Comparison of ENCODE assay signal across 10 cellular contexts in the genomic region with DNA sequence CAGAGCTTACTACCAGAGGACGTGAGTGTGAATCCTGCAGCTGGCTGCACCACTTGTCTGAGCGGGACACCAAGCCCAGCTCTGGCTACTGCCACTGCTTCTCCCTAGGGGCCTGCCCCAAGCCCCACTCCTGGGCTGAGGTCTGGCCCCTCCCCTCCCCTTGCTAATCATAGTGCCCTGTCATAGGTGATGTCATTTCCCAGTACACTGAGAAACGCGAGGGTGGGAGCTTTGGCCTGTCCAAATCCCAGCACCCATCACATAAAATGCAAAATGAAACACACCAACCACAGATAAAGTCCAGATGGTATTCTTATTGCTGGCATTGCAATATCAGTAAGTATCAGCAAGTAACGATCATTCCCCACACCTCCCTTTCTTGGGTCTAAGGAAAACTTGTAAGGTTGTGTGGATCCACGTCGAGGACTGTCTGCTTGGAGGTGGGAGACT.
DNase-seq lines count a peak whose midpoint lies in the region; ATAC-seq, FAIRE-seq and TF ChIP-seq lines count a peak whose summit lies in the region.
"Had no signal": no experiment of that assay in that cellular context is flagged by ENCODE, and none has a peak within 500 bp of the region (broad histone marks: within the 10 kb centered on the region; RNA-seq: fewer than 3 reads in every experiment).

No MANE protein-coding gene starts in this region.

- CTCF ChIA-PET in HEK293 (lab: Yijun Ruan, JAX), result interaction anchor here (0.5 to 1.5 kb wide), 5 partner anchors 8 to 552 kb away, joined by 3 read pairs; no protein-coding TSS in a partner anchor

- H3K4me1 Mint-ChIP-seq in brain, result peaks cover 53% of the 10 kb centered on the region

- H3K9me3 Mint-ChIP-seq in brain, result peaks cover 0 to 5% (median 0%) of the 10 kb centered on the region in 5 experiments

- H3K27ac Mint-ChIP-seq in brain, result peak overlapping the region; percentile 28 to 94 (median 70)

- no peak overlapping the region for H3K4me3 Mint-ChIP-seq in brain

- H3K27ac ChIP-seq in HEK293 (ENCODE audit: extremely low read depth, low read depth, low read length) (no peak overlapping the region), pancreas (peak overlapping the region in 2 of 4 donors; percentile 10 to 23)
- H3K27ac ChIP-seq: SK-N-MC had no signal

- POLR2A ChIA-PET in HEK293 (lab: Yijun Ruan, JAX), result interaction anchor here (0.7 to 1.9 kb wide), 2 partner anchors 39 to 206 kb away, joined by 3 to 4 read pairs; no protein-coding TSS in a partner anchor

- no peaks in the 10 kb centered on the region for H3K36me3 Mint-ChIP-seq in brain

- H3K36me3 ChIP-seq in HEK293 (ENCODE audit: control insufficient read depth in 2 of 2, insufficient read depth in 1 of 2, low read length in 2 of 2) (no peaks in the 10 kb centered on the region), pancreas (no peaks in the 10 kb centered on the region)

- H3K4me3 ChIP-seq in HEK293 (ENCODE audit: low read depth, low read length) (no peak overlapping the region), pancreas (no peak overlapping the region)
- H3K4me3 ChIP-seq: SK-N-MC had no signal

- no peaks in the 10 kb centered on the region for H3K27me3 ChIP-seq in pancreas

- DNase-seq in pancreas (no peak), GDM1 (lab: John Stamatoyannopoulos, UW) (no peak)
- DNase-seq: stimulated activated CD4-positive, alpha-beta T cell treated with anti-CD3 and anti-CD28 coated beads, Interleukin-2, amount 100 ng/mL, for 48 hours had no signal

- ATAC-seq in GM18498 (IDR thresholded peaks at IDR 0.05; ENCODE audit: unreplicated experiment), result peak; percentile 48
- ATAC-seq in pancreas, result peak in 3 of 4 donors; percentile 34 to 49 (median 46)
- no peak for ATAC-seq in GM21528 (IDR thresholded peaks at IDR 0.05; ENCODE audit: low FRiP score, unreplicated experiment)
- no peak for ATAC-seq in HG02973 (IDR thresholded peaks at IDR 0.05; ENCODE audit: unreplicated experiment)
- no peak for ATAC-seq in HG03039 (IDR thresholded peaks at IDR 0.05; ENCODE audit: unreplicated experiment)

- no peak for FAIRE-seq in pancreas (lab: Jason Lieb, UNC)

- intact Hi-C loops in pancreas (cut with DNase I), result loop anchor here in 1 of 3 donors (10.0 kb wide), 1 partner anchor 46 kb away; no protein-coding TSS in a partner anchor

- no peaks in the 10 kb centered on the region for H3K4me1 ChIP-seq in HEK293 (ENCODE audit: control insufficient read depth, insufficient read depth, low read length)
- H3K4me1 ChIP-seq in pancreas, result no peaks in the 10 kb centered on the region

- peaks cover 6% of the 10 kb centered on the region for H3K27me3 Mint-ChIP-seq in brain

- WGBS in pancreas, 2 donors, result 69 to 78% methylated on average over 7 of the region's 7 CpGs

- TF ChIP-seq CTCF in HEK293 (tag by site-specific recombination; IDR thresholded peaks at IDR 0.05) (no peak), brain (conservative IDR thresholded peaks at IDR 0.05) (no peak), pancreas (IDR thresholded peaks at IDR 0.05) (no peak)

- H3K9me3 ChIP-seq in HEK293 (ENCODE audit: control insufficient read depth, insufficient read depth, low read depth, low read length) (no peaks in the 10 kb centered on the region), pancreas (no peaks in the 10 kb centered on the region)

TF ChIP-seq in HEK293, 187 proteins besides CTCF, POLR2A, EP300 and RAD21 (continues in another document):
- TF ChIP-seq ZNF335 (tag by site-specific recombination; conservative IDR thresholded peaks at IDR 0.05) (peak; percentile 37; the same call in 1 of the 2 replicates), KLF10 (tag by site-specific recombination; IDR thresholded peaks at IDR 0.05) (no peak), ZNF114 (tag by site-specific recombination; IDR thresholded peaks at IDR 0.05) (no peak), ZNF10 (tag by site-specific recombination; IDR thresholded peaks at IDR 0.05) (peak; percentile 58; the same call in 1 of the 2 replicates), ZNF747 (tag by site-specific recombination; IDR thresholded peaks at IDR 0.05) (no peak), ZNF549 (tag by site-specific recombination; IDR thresholded peaks at IDR 0.05) (no peak), ZNF600 (tag by site-specific recombination; IDR thresholded peaks at IDR 0.05) (no peak), ZNF2 (tag by site-specific recombination; IDR thresholded peaks at IDR 0.05) (no peak), ZNF621 (tag by site-specific recombination; IDR thresholded peaks at IDR 0.05) (no peak), ZNF112 (tag by site-specific recombination; IDR thresholded peaks at IDR 0.05) (no peak), ZNF248 (tag by site-specific recombination; IDR thresholded peaks at IDR 0.05) (no peak), ZFP37 (tag by site-specific recombination; IDR thresholded peaks at IDR 0.05) (no peak), TRIM28 (IDR thresholded peaks at IDR 0.05; ENCODE audit: borderline replicate concordance, low read length) (no peak), ZNF473 (tag by site-specific recombination; IDR thresholded peaks at IDR 0.05) (no peak), ZNF16 (tag by site-specific recombination; IDR thresholded peaks at IDR 0.05; ENCODE audit: low read depth) (no peak), ZNF664 (tag by site-specific recombination; IDR thresholded peaks at IDR 0.05) (no peak), ZNF596 (tag by site-specific recombination; IDR thresholded peaks at IDR 0.05) (no peak), ZNF302 (tag by site-specific recombination; IDR thresholded peaks at IDR 0.05; ENCODE audit: low read depth) (no peak), ZNF677 (tag by site-specific recombination; IDR thresholded peaks at IDR 0.05) (no peak)
- TF ChIP-seq, protein P1, sequence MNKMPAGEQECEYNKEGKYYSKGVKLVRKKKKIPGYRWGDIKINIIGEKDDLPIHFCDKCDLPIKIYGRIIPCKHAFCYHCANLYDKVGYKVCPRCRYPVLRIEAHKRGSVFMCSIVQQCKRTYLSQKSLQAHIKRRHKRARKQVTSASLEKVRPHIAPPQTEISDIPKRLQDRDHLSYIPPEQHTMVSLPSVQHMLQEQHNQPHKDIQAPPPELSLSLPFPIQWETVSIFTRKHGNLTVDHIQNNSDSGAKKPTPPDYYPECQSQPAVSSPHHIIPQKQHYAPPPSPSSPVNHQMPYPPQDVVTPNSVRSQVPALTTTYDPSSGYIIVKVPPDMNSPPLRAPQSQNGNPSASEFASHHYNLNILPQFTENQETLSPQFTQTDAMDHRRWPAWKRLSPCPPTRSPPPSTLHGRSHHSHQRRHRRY (tag by site-specific recombination; IDR thresholded peaks at IDR 0.05), result no peak
- TF ChIP-seq, protein P2, sequence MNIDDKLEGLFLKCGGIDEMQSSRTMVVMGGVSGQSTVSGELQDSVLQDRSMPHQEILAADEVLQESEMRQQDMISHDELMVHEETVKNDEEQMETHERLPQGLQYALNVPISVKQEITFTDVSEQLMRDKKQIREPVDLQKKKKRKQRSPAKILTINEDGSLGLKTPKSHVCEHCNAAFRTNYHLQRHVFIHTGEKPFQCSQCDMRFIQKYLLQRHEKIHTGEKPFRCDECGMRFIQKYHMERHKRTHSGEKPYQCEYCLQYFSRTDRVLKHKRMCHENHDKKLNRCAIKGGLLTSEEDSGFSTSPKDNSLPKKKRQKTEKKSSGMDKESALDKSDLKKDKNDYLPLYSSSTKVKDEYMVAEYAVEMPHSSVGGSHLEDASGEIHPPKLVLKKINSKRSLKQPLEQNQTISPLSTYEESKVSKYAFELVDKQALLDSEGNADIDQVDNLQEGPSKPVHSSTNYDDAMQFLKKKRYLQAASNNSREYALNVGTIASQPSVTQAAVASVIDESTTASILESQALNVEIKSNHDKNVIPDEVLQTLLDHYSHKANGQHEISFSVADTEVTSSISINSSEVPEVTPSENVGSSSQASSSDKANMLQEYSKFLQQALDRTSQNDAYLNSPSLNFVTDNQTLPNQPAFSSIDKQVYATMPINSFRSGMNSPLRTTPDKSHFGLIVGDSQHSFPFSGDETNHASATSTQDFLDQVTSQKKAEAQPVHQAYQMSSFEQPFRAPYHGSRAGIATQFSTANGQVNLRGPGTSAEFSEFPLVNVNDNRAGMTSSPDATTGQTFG (tag by site-specific recombination; IDR thresholded peaks at IDR 0.05; ENCODE audit: borderline replicate concordance), result no peak
- TF ChIP-seq, protein P3, sequence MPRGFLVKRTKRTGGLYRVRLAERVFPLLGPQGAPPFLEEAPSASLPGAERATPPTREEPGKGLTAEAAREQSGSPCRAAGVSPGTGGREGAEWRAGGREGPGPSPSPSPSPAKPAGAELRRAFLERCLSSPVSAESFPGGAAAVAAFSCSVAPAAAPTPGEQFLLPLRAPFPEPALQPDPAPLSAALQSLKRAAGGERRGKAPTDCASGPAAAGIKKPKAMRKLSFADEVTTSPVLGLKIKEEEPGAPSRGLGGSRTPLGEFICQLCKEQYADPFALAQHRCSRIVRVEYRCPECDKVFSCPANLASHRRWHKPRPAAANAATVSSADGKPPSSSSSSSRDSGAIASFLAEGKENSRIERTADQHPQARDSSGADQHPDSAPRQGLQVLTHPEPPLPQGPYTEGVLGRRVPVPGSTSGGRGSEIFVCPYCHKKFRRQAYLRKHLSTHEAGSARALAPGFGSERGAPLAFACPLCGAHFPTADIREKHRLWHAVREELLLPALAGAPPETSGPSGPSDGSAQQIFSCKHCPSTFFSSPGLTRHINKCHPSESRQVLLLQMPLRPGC (tag by site-specific recombination; IDR thresholded peaks at IDR 0.05), result no peak
- TF ChIP-seq, protein P4, sequence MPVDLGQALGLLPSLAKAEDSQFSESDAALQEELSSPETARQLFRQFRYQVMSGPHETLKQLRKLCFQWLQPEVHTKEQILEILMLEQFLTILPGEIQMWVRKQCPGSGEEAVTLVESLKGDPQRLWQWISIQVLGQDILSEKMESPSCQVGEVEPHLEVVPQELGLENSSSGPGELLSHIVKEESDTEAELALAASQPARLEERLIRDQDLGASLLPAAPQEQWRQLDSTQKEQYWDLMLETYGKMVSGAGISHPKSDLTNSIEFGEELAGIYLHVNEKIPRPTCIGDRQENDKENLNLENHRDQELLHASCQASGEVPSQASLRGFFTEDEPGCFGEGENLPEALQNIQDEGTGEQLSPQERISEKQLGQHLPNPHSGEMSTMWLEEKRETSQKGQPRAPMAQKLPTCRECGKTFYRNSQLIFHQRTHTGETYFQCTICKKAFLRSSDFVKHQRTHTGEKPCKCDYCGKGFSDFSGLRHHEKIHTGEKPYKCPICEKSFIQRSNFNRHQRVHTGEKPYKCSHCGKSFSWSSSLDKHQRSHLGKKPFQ (tag by site-specific recombination; IDR thresholded peaks at IDR 0.05), result no peak

Comparison
In these comparisons a context has a peak if more than half of its experiments do, and no peak if none do; other contexts are left out.
1. ATAC-seq: peak in GM18498 (single experiment) and pancreas (3 of 4); none in GM21528 (single experiment), HG02973 (single experiment) and HG03039 (single experiment).